ENCODE assay signal across 8 cellular contexts in the genomic region with DNA sequence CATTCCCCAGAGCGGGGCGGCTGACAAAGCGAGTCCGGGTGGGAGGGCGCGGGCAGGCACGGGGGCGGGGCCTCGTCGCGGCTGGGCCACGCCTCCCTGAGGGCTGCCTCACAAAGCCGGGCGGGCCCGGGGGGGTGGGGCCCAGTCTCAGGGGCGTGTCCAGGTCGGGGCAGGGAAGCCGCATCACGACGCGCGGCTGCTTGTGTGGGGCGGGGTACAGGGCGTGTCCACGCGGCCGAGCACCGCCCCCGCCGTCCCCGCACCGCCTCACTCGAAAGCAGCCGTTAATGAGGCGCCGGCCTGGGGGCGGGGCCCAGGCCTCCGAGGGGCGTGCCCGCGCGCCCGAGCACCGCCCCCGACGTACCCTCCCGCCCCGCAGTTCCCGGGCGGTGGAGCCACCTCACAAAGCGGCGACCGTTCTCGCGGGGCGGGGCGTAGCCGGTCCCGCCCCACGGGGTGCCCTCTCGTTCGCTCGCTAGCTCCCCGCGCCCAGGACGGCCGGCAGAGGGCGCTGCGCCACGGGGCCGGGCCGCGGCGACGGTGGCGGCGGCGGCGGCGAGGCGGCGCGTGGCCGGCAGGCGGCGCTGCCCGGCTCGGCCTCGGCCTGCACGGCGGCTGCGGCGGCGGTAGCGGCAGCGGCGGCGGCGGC. TPM values are rescaled to one million over a fixed set of nuclear protein-coding genes. Genes with fewer than 3 reads are reported as not detected.
A peak's percentile ranks its signal among the peaks of the same experiment; 100 is the strongest.
DNase-seq lines count a peak whose midpoint lies in the region; ATAC-seq and FAIRE-seq lines count a peak whose summit lies in the region.

A gene (plus strand): TSS at position 599 of the 649 bp plus-strand sequence. CDS start 150 bp downstream, outside the sequence.

- ATAC-seq in GM18502 (IDR thresholded peaks at IDR 0.05; ENCODE audit: poor library complexity, unreplicated experiment) (peak; percentile 70), HG02970 (IDR thresholded peaks at IDR 0.05; ENCODE audit: low FRiP score, unreplicated experiment) (peak; percentile 88), left ventricle myocardium superior (peak; percentile 94)

- intact Hi-C loops in left ventricle myocardium superior (cut with micrococcal nuclease) = no loop called here

- FAIRE-seq in urothelium cell line (lab: Jason Lieb, UNC) = no peak

- DNase-seq in NCI-H187 treated with DMSO at 0.1 percent for 48 hours (lab: John Stamatoyannopoulos, UW) = peak; percentile 41
- DNase-seq in T-helper 2 cell = peak; percentile 97 to 100 (median 99)
- peak; percentile 100 for DNase-seq in left ventricle myocardium superior
- peak; percentile 92 for DNase-seq in pulmonary artery endothelial cell (ENCODE audit: low read depth, low spot score)
- DNase-seq in urothelium cell line (ENCODE audit: low spot score) = peak; percentile 97

- peak within 1 kb of the TSS; percentile 88 for H3K27ac ChIP-seq in angular gyrus (ENCODE audit: low read depth, low read length)

RNA-seq across cellular contexts. Expression of the gene that starts here (rescaled TPM):
- total RNA-seq in left ventricle myocardium superior (32.5 TPM), pulmonary artery endothelial cell (25.7 and 32.2 TPM in 2 replicates)

Comparison
In these comparisons a context has a peak if more than half of its experiments do, and no peak if none do; other contexts are left out.
1. Peak in every context shown above with its lines: DNase-seq, ATAC-seq and H3K27ac ChIP-seq.
2. DNase-seq: peak in every context shown above with its lines; median percentile 100 in left ventricle myocardium superior; 99 in T-helper 2 cell; 97 in urothelium cell line; 92 in pulmonary artery endothelial cell; 41 in NCI-H187 treated with DMSO at 0.1 percent for 48 hours.